In the genomic region with DNA sequence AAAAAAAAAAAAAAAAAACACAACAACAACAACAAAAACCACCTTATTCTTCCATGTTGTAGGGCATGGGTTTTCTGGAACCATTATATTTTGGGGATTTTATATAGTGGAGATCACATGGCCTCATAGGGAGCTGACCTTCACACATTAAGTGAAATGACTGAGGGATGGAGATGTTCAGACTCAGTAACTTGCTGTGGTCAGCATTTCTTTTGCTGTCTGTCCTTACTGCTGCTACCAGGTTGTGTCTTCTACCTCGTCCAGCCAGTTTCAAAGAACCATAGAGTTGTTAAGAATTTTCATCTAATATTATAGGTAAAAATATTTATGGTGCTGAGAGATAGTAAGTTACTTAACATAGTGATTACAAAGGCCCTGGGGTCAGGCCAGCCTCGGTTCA, we compare ENCODE assay signal across 38 cellular contexts.
"Had no signal": no experiment of that assay in that cellular context is flagged by ENCODE, and none has a peak within 500 bp of the region (broad histone marks: within the 10 kb centered on the region; RNA-seq: fewer than 3 reads in every experiment).

No MANE protein-coding gene starts in this region.

- H3K27ac Mint-ChIP-seq: activated B cell treated with CpG ODN at 0.5 μM for 24 hours; activated CD4-positive, alpha-beta memory T cell treated with anti-CD3 and anti-CD28 coated beads for 36 hours; activated CD4-positive, alpha-beta T cell treated with anti-CD3 and anti-CD28 coated beads, Interleukin-2, amount 10 ng/mL, durations not matched to agents 24 days and 14 days; activated CD8-positive, alpha-beta T cell treated with anti-CD3 and anti-CD28 coated beads for 36 hours; activated naive CD4-positive, alpha-beta T cell treated with anti-CD3 and anti-CD28 coated beads, Interleukin-2, amount 10 ng/mL, durations not matched to agents 7 days and 5 days; activated naive CD4-positive, alpha-beta T cell treated with anti-CD3 and anti-CD28 coated beads, Interleukin-2, amount 50 U/mL, for 24 hours; activated naive CD8-positive, alpha-beta T cell; activated naive CD8-positive, alpha-beta T cell treated with anti-CD3 and anti-CD28 coated beads, Interleukin-2, amount 10 ng/mL, durations not matched to agents 7 days and 5 days; activated naive CD8-positive, alpha-beta T cell treated with anti-CD3 and anti-CD28 coated beads, Interleukin-2, amount 50 U/mL, for 24 hours; activated T-cell treated with anti-CD3 and anti-CD28 coated beads, Interleukin-2, amount 50 U/mL, for 72 hours; activated T-helper 2 cell treated with anti-CD3 and anti-CD28 coated beads, Interferon-gamma antibody, Interleukin-2, Interleukin-4, amounts not matched to agents 10 μg/mL and 5 μg/mL and 100 μg/mL, durations not matched to agents 14 hours and 24 hours and 36 hours; T-helper 1 cell treated with Interleukin-12 subunit alpha and Interleukin-12 subunit beta and Interleukin-4 antibody, amounts not matched to agents 30 μg/mL and 1 μg/mL, for 36 hours; T-helper 2 cell treated with Interferon-gamma antibody and Interleukin-4, amounts not matched to agents 5 μg/mL and 100 μg/mL, for 36 hours had no signal

- ATAC-seq: activated CD8-positive, alpha-beta T cell treated with anti-CD3 and anti-CD28 coated beads for 36 hours; activated naive CD8-positive, alpha-beta T cell treated with anti-CD3 and anti-CD28 coated beads, Interleukin-2, amount 50 U/mL, for 24 hours; activated T-cell treated with anti-CD3 and anti-CD28 coated beads, Interleukin-2, amount 50 U/mL, for 4 hours; activated T-cell treated with anti-CD3 and anti-CD28 coated beads, Interleukin-2, amount 50 U/mL, for 72 hours had no signal

- H3K36me3 Mint-ChIP-seq: activated CD4-positive, alpha-beta memory T cell treated with anti-CD3 and anti-CD28 coated beads for 36 hours; activated naive CD4-positive, alpha-beta T cell treated with anti-CD3 and anti-CD28 coated beads, Interleukin-2, amount 10 ng/mL, durations not matched to agents 7 days and 5 days; activated naive CD4-positive, alpha-beta T cell treated with anti-CD3 and anti-CD28 coated beads, Interleukin-2, amount 50 U/mL, for 24 hours; activated naive CD8-positive, alpha-beta T cell; activated naive CD8-positive, alpha-beta T cell treated with anti-CD3 and anti-CD28 coated beads, Interleukin-2, amount 10 ng/mL, durations not matched to agents 7 days and 5 days; brain had no signal

- DNase-seq: activated B cell treated with CpG ODN at 0.5 μM for 24 hours; activated CD4-positive, alpha-beta memory T cell treated with anti-CD3 and anti-CD28 coated beads for 36 hours; activated CD4-positive, alpha-beta T cell treated with anti-CD3 and anti-CD28 coated beads for 4 hours; activated CD4-positive, alpha-beta T cell treated with anti-CD3 and anti-CD28 coated beads, Interleukin-2, amount 10 ng/mL, durations not matched to agents 24 days and 14 days; activated CD4-positive, alpha-beta T cell treated with anti-CD3 and anti-CD28 coated beads, Interleukin-2, amount 50 U/mL, for 1 hour; activated CD4-positive, alpha-beta T cell treated with anti-CD3 and anti-CD28 coated beads, Interleukin-2, amount 50 U/mL, for 4 hours; activated CD4-positive, CD25-positive, alpha-beta regulatory T cell treated with anti-CD3 and anti-CD28 coated beads, Interleukin-2, amount 50 U/mL, for 72 hours; activated CD8-positive, alpha-beta memory T cell treated with anti-CD3 and anti-CD28 coated beads, Interleukin-2, amount 50 U/mL, for 4 hours; activated CD8-positive, alpha-beta T cell treated with anti-CD3 and anti-CD28 coated beads for 36 hours; activated effector memory CD4-positive, alpha-beta T cell treated with Interleukin-2 at 50 U/mL for 16 hours; activated gamma-delta T cell; activated naive CD4-positive, alpha-beta T cell treated with anti-CD3 and anti-CD28 coated beads, Interleukin-2, amount 10 ng/mL, durations not matched to agents 7 days and 5 days; activated naive CD4-positive, alpha-beta T cell treated with Interleukin-2 at 50 U/mL for 16 hours; activated naive CD8-positive, alpha-beta T cell treated with anti-CD3 and anti-CD28 coated beads, Interleukin-2, amount 10 ng/mL, durations not matched to agents 7 days and 5 days; activated naive CD8-positive, alpha-beta T cell treated with anti-CD3 and anti-CD28 coated beads, Interleukin-2, amount 50 U/mL, for 24 hours; activated T-cell treated with anti-CD3 and anti-CD28 coated beads for 4 hours; activated T-cell treated with anti-CD3 and anti-CD28 coated beads, Interleukin-2, amount 50 U/mL, for 1 hour; activated T-cell treated with anti-CD3 and anti-CD28 coated beads, Interleukin-2, amount 50 U/mL, for 4 hours; activated T-cell treated with anti-CD3 and anti-CD28 coated beads, Interleukin-2, amount 50 U/mL, for 72 hours; amygdala; anterior cingulate cortex; caudate nucleus; cerebellar nuclear complex; T-helper 1 cell; T-helper 2 cell; T-helper 9 cell had no signal

- H3K4me3 ChIP-seq: ascending aorta, cardiac muscle cell had no signal

- H3K27me3 Mint-ChIP-seq: activated B cell treated with CpG ODN at 0.5 μM for 24 hours; activated naive CD4-positive, alpha-beta T cell treated with anti-CD3 and anti-CD28 coated beads, Interleukin-2, amount 50 U/mL, for 24 hours; activated naive CD8-positive, alpha-beta T cell; brain; central memory CD8-positive, alpha-beta T cell had no signal

- FAIRE-seq: bronchial epithelial cell, TTC549 had no signal

- H3K9me3 ChIP-seq: ascending aorta had no signal

- H3K4me3 Mint-ChIP-seq: activated B cell treated with CpG ODN at 0.5 μM for 24 hours; activated CD4-positive, alpha-beta memory T cell treated with anti-CD3 and anti-CD28 coated beads for 36 hours; activated CD4-positive, alpha-beta T cell treated with anti-CD3 and anti-CD28 coated beads, Interleukin-2, amount 10 ng/mL, durations not matched to agents 24 days and 14 days; activated CD8-positive, alpha-beta T cell treated with anti-CD3 and anti-CD28 coated beads for 36 hours; activated naive CD4-positive, alpha-beta T cell treated with anti-CD3 and anti-CD28 coated beads, Interleukin-2, amount 10 ng/mL, durations not matched to agents 7 days and 5 days; activated naive CD4-positive, alpha-beta T cell treated with anti-CD3 and anti-CD28 coated beads, Interleukin-2, amount 50 U/mL, for 24 hours; activated naive CD8-positive, alpha-beta T cell; activated naive CD8-positive, alpha-beta T cell treated with anti-CD3 and anti-CD28 coated beads, Interleukin-2, amount 10 ng/mL, durations not matched to agents 7 days and 5 days; activated naive CD8-positive, alpha-beta T cell treated with anti-CD3 and anti-CD28 coated beads, Interleukin-2, amount 50 U/mL, for 24 hours; activated T-cell treated with anti-CD3 and anti-CD28 coated beads, Interleukin-2, amount 50 U/mL, for 4 hours; activated T-cell treated with anti-CD3 and anti-CD28 coated beads, Interleukin-2, amount 50 U/mL, for 72 hours; brain; central memory CD8-positive, alpha-beta T cell; T-helper 1 cell treated with Interleukin-12 subunit alpha and Interleukin-12 subunit beta and Interleukin-4 antibody, amounts not matched to agents 30 μg/mL and 1 μg/mL, for 36 hours; T-helper 2 cell treated with Interferon-gamma antibody and Interleukin-4, amounts not matched to agents 5 μg/mL and 100 μg/mL, for 36 hours had no signal

- H3K27ac ChIP-seq: ascending aorta, cardiac muscle cell, VCaP had no signal

- H3K4me1 Mint-ChIP-seq: activated B cell treated with CpG ODN at 0.5 μM for 24 hours; activated CD4-positive, alpha-beta T cell treated with anti-CD3 and anti-CD28 coated beads, Interleukin-2, amount 10 ng/mL, durations not matched to agents 24 days and 14 days; activated naive CD4-positive, alpha-beta T cell treated with anti-CD3 and anti-CD28 coated beads, Interleukin-2, amount 10 ng/mL, durations not matched to agents 7 days and 5 days; activated naive CD4-positive, alpha-beta T cell treated with anti-CD3 and anti-CD28 coated beads, Interleukin-2, amount 50 U/mL, for 24 hours; activated naive CD8-positive, alpha-beta T cell treated with anti-CD3 and anti-CD28 coated beads, Interleukin-2, amount 10 ng/mL, durations not matched to agents 7 days and 5 days; activated naive CD8-positive, alpha-beta T cell treated with anti-CD3 and anti-CD28 coated beads, Interleukin-2, amount 50 U/mL, for 24 hours; central memory CD8-positive, alpha-beta T cell had no signal

- H3K36me3 ChIP-seq: ascending aorta, cardiac muscle cell had no signal

- H3K27me3 ChIP-seq: ascending aorta, cardiac muscle cell had no signal

- H3K9me3 Mint-ChIP-seq: activated B cell treated with CpG ODN at 0.5 μM for 24 hours; activated CD4-positive, alpha-beta memory T cell treated with anti-CD3 and anti-CD28 coated beads for 36 hours; activated CD4-positive, alpha-beta T cell treated with anti-CD3 and anti-CD28 coated beads, Interleukin-2, amount 10 ng/mL, durations not matched to agents 24 days and 14 days; activated CD8-positive, alpha-beta T cell treated with anti-CD3 and anti-CD28 coated beads for 36 hours; activated naive CD8-positive, alpha-beta T cell treated with anti-CD3 and anti-CD28 coated beads, Interleukin-2, amount 10 ng/mL, durations not matched to agents 7 days and 5 days; activated naive CD8-positive, alpha-beta T cell treated with anti-CD3 and anti-CD28 coated beads, Interleukin-2, amount 50 U/mL, for 24 hours; activated T-helper 2 cell treated with anti-CD3 and anti-CD28 coated beads, Interferon-gamma antibody, Interleukin-2, Interleukin-4, amounts not matched to agents 10 μg/mL and 5 μg/mL and 100 μg/mL, durations not matched to agents 14 hours and 24 hours and 36 hours; central memory CD8-positive, alpha-beta T cell; T-helper 1 cell treated with Interleukin-12 subunit alpha and Interleukin-12 subunit beta and Interleukin-4 antibody, amounts not matched to agents 30 μg/mL and 1 μg/mL, for 36 hours; T-helper 2 cell treated with Interferon-gamma antibody and Interleukin-4, amounts not matched to agents 5 μg/mL and 100 μg/mL, for 36 hours had no signal
